Comparison of ENCODE assay signal across 9 cellular contexts in the genomic region with DNA sequence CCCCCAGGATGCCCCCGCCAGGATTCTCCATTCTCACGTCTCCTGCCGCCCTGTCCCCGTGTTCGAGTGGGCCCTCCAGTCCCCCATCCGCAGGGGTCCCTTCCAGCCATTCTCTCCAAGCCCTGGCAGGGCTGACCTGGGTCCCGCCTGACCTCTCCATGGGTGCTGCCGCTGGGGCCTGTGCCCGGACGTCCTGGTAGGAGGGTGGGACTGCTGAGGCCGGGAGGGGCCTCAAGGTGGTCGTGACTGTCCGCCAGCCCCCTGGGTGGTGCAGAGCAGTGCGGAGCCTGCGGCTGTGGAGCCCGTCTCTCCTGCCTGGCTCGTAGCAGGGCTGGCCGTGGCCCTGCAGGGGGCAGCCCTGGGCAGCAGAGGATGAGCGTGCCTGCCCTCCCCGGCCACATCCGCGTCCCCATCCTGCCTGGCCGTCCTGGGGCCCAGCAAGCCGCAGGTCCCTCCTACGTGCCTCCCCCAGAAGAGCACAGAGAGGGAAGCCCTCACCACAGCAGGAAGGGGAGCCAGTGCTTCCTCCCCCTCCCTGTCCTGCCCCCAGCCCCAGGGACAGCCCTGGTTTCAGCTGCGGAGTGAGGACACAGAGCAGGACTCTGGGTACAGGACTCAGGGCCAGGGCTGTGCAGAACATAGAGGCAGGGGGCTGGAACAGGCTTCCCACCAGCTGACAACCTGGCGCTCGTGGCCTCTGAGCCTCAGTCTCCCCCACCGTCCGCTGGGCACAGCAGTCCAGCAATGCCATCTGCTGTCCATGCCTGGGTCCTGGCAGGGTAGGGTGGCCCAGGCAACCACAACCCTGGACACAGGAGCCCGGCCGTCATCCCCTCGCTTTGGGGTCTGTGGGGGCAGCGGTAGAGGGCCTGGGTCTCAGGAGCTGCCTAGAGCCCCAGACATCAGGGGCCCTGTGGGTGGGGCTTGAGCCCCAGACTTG. TPM values are rescaled to one million over a fixed set of nuclear protein-coding genes. Genes with fewer than 3 reads are reported as not detected.
DNase-seq lines count a peak whose midpoint lies in the region; ATAC-seq, FAIRE-seq and TF ChIP-seq lines count a peak whose summit lies in the region.
"Had no signal": no experiment of that assay in that cellular context is flagged by ENCODE, and none has a peak within 500 bp of the region (broad histone marks: within the 10 kb centered on the region; RNA-seq: fewer than 3 reads in every experiment).

No MANE protein-coding gene starts in this region.

- H4K20me1 ChIP-seq in smooth muscle cell (ENCODE audit: low read depth): no peaks in the 10 kb centered on the region

- no peaks in the 10 kb centered on the region for H3F3A ChIP-seq in smooth muscle cell (ENCODE audit: low read depth)

- intact Hi-C loops in right cardiac atrium (cut with DNase I): loop anchor here in 1 of 4 donors (10.0 kb wide), 1 partner anchor 207 kb away; a partner anchor contains a TSS

- H3K4me1 ChIP-seq in right cardiac atrium (ENCODE audit: control insufficient read depth, insufficient read depth, low read length): peaks cover 2% of the 10 kb centered on the region
- peaks cover 15% of the 10 kb centered on the region for H3K4me1 ChIP-seq in smooth muscle cell (ENCODE audit: low read depth)

- WGBS in right cardiac atrium: 34% methylated on average over 34 of the region's 34 CpGs
- 44% methylated on average over 31 of the region's 34 CpGs for WGBS in smooth muscle cell (ENCODE audit: low lambda C conversion rate)

- no peak overlapping the region for H3K27ac Mint-ChIP-seq in T-helper 17 cell

- H3K79me2 ChIP-seq in smooth muscle cell (ENCODE audit: low read depth): no peaks in the 10 kb centered on the region

- no peak overlapping the region for H3K4me3 Mint-ChIP-seq in T-helper 17 cell

- H3K27ac ChIP-seq in right cardiac atrium (ENCODE audit: low read length): no peak overlapping the region
- no peak overlapping the region for H3K27ac ChIP-seq in smooth muscle cell (ENCODE audit: low read depth)

- H3K36me3 ChIP-seq in smooth muscle cell (ENCODE audit: low read depth): no peaks in the 10 kb centered on the region

- no peaks in the 10 kb centered on the region for H3K9me3 ChIP-seq in T-helper 17 cell (ENCODE audit: control insufficient read depth, low read length, poor library complexity, severe bottlenecking)
- no peaks in the 10 kb centered on the region for H3K9me3 ChIP-seq in right cardiac atrium (ENCODE audit: control insufficient read depth, low read length)
- no peaks in the 10 kb centered on the region for H3K9me3 ChIP-seq in smooth muscle cell (replicated peaks; ENCODE audit: low read depth)

- TF ChIP-seq CTCF in GM12872 (IDR thresholded peaks at IDR 0.05; ENCODE audit: insufficient read depth, low read depth, low read length): peak; percentile 71
- peak; percentile 63 for TF ChIP-seq CTCF in smooth muscle cell (IDR thresholded peaks at IDR 0.05; ENCODE audit: borderline replicate concordance, insufficient read depth, poor library complexity, severe bottlenecking)

- FAIRE-seq in HTR-8/SVneo (lab: Jason Lieb, UNC): peak; percentile 98
- FAIRE-seq: colon had no signal

- H3K9ac ChIP-seq in smooth muscle cell (ENCODE audit: low read depth): no peak overlapping the region

- H3K4me3 ChIP-seq in right cardiac atrium (ENCODE audit: low read length) (no peak overlapping the region), smooth muscle cell (no peak overlapping the region)

- peak overlapping the region; percentile 30 for H2AFZ ChIP-seq in smooth muscle cell (ENCODE audit: low read depth)

- ATAC-seq in T-helper 17 cell: peak; percentile 93
- peak; percentile 80 to 89 for ATAC-seq in right cardiac atrium
- no peak for ATAC-seq in HG03039 (IDR thresholded peaks at IDR 0.05; ENCODE audit: unreplicated experiment)
- ATAC-seq in HG03175 (IDR thresholded peaks at IDR 0.05; ENCODE audit: unreplicated experiment): no peak

- no peaks in the 10 kb centered on the region for H3K36me3 Mint-ChIP-seq in T-helper 17 cell (ENCODE audit: low read depth)

- DNase-seq in HTR-8/SVneo (ENCODE audit: insufficient read length, low spot score): peak; percentile 95
- peak; percentile 43 to 48 (median 46) for DNase-seq in T-helper 17 cell
- DNase-seq in amniotic epithelial cell (ENCODE audit: low read depth): peak; percentile 22
- peak; percentile 65 to 87 (median 87) for DNase-seq in right cardiac atrium
- peak; percentile 19 for DNase-seq in smooth muscle cell (lab: John Stamatoyannopoulos, UW; ENCODE audit: unreplicated experiment)

- H3K27me3 Mint-ChIP-seq in T-helper 17 cell: no peaks in the 10 kb centered on the region

- H3K27me3 ChIP-seq in right cardiac atrium (ENCODE audit: control insufficient read depth, insufficient read depth) (no peaks in the 10 kb centered on the region), smooth muscle cell (ENCODE audit: low read depth) (no peaks in the 10 kb centered on the region)

- peaks cover 3% of the 10 kb centered on the region for H3K4me1 Mint-ChIP-seq in T-helper 17 cell

- peak overlapping the region; percentile 68 for H3K4me2 ChIP-seq in smooth muscle cell

RNA-seq across cellular contexts. Expression of a gene that starts 1.5 kb away (rescaled TPM):
- total RNA-seq in T-helper 17 cell (not detected), right cardiac atrium (not detected), smooth muscle cell (not detected in 2 replicates)
- polyA plus RNA-seq in right cardiac atrium (not detected), smooth muscle cell (not detected in 2 replicates)

RNA-seq across cellular contexts. Expression of a gene that starts 41.9 kb away (rescaled TPM):
- total RNA-seq in T-helper 17 cell (100 to 1,000 TPM; 110 to 116 TPM), right cardiac atrium (1 to 10 TPM; 3.6 to 6.6 (median 4.8) TPM), smooth muscle cell (9.8 and 19.5 TPM in 2 replicates)
- polyA plus RNA-seq in right cardiac atrium (6.0 TPM), smooth muscle cell (6.0 and 7.9 TPM in 2 replicates)

Comparison
In these comparisons a context has a peak if more than half of its experiments do, and no peak if none do; other contexts are left out.
1. DNase-seq: peak in every context shown above with its lines; median percentile 95 in HTR-8/SVneo; 87 in right cardiac atrium; 46 in T-helper 17 cell; 22 in amniotic epithelial cell; 19 in smooth muscle cell.
2. ATAC-seq: peak in T-helper 17 cell (single experiment) and right cardiac atrium (2 of 2); none in HG03039 (single experiment) and HG03175 (single experiment).